In genomic region chr2:157479081-157480027, GRCh38 we compare ENCODE assay signal across 1 cellular context.
TF ChIP-seq lines count a peak whose summit lies in the region.

No MANE protein-coding gene starts in this region.

TF ChIP-seq in HepG2, 621 proteins besides CTCF, POLR2A, EP300 and RAD21 (continued from another document):
- TF ChIP-seq HMGXB3 (CRISPR knock-in tag; IDR thresholded peaks at IDR 0.05; ENCODE audit: borderline replicate concordance), result no peak
- no peak for TF ChIP-seq SALL1 (CRISPR knock-in tag; IDR thresholded peaks at IDR 0.05)
- no peak for TF ChIP-seq DNMT3B (CRISPR knock-in tag; conservative IDR thresholded peaks at IDR 0.05)
- TF ChIP-seq CREB3 (CRISPR knock-in tag; IDR thresholded peaks at IDR 0.05), result no peak
- TF ChIP-seq PCBP1 (IDR thresholded peaks at IDR 0.05; ENCODE audit: borderline replicate concordance, low read depth, low read length), result no peak
- TF ChIP-seq JUND (CRISPR knock-in tag; IDR thresholded peaks at IDR 0.05), result no peak
TF ChIP-seq in HepG2: peak in this region for 0.
